Comparison of ENCODE assay signal across 1 cellular context in genomic region chr19:49889038-49889686, GRCh38.
TF ChIP-seq lines count a peak whose summit lies in the region.

No MANE protein-coding gene starts in this region.

TF ChIP-seq in K562, 482 proteins besides CTCF, POLR2A, EP300 and RAD21:
- TF ChIP-seq THAP12 (CRISPR knock-in tag; IDR thresholded peaks at IDR 0.05) (no peak), ELF1 (tag; IDR thresholded peaks at IDR 0.05) (0 out of 2 replicates have a peak, but pooled peaks have one; percentile 13), ZNF212 (CRISPR knock-in tag; IDR thresholded peaks at IDR 0.05) (no peak), MCM7 (IDR thresholded peaks at IDR 0.05) (no peak), GTF2E2 (tag; IDR thresholded peaks at IDR 0.05) (0 out of 2 replicates have a peak, but pooled peaks have one; percentile 18), DNMT1 (IDR thresholded peaks at IDR 0.05) (no peak), HES1 (IDR thresholded peaks at IDR 0.05; ENCODE audit: low read depth) (no peak), HDAC6 (IDR thresholded peaks at IDR 0.05; ENCODE audit: low read depth, low read length) (no peak), HMGN3 (IDR thresholded peaks at IDR 0.05; ENCODE audit: borderline replicate concordance, extremely low read depth, insufficient read length, low read depth, low read length) (no peak), ZNF699 (CRISPR knock-in tag; IDR thresholded peaks at IDR 0.05; ENCODE audit: insufficient replicate concordance) (no peak), ZNF740 (CRISPR knock-in tag; IDR thresholded peaks at IDR 0.05) (peak; percentile 54; the same call in 1 of the 2 replicates), ZNF740 (tag; IDR thresholded peaks at IDR 0.05) (no peak), GABPA (tag; conservative IDR thresholded peaks at IDR 0.05; ENCODE audit: low read depth) (no peak), NCOA4 (IDR thresholded peaks at IDR 0.05; ENCODE audit: partially characterized antibody) (no peak), ZBTB7A (IDR thresholded peaks at IDR 0.05; ENCODE audit: borderline replicate concordance, control insufficient read depth, low read depth, low read length) (peak; percentile 12; the same call in 1 of the 2 replicates), ZNF165 (CRISPR knock-in tag; IDR thresholded peaks at IDR 0.05; ENCODE audit: borderline replicate concordance) (no peak)
